In genomic region chr9:71909887-71910601, GRCh38 we compare ENCODE assay signal across 8 cellular contexts. TPM values are rescaled to one million over a fixed set of nuclear protein-coding genes. Genes with fewer than 3 reads are reported as not detected.
A peak's percentile ranks its signal among the peaks of the same experiment; 100 is the strongest.
DNase-seq lines count a peak whose midpoint lies in the region; ATAC-seq and TF ChIP-seq lines count a peak whose summit lies in the region.

No MANE protein-coding gene starts in this region.

- H3K4me3 ChIP-seq in HUES48 (ENCODE audit: low read depth, low read length) (peak overlapping the region; percentile 96), breast epithelium (peak overlapping the region; percentile 79 to 95 (median 88)), iPS-18a (ENCODE audit: low read length) (peak overlapping the region; percentile 86), gastrocnemius medialis (peak overlapping the region; percentile 73 to 96 (median 87))

- TF ChIP-seq POLR2A in breast epithelium (IDR thresholded peaks at IDR 0.05) (no peak), gastrocnemius medialis (IDR thresholded peaks at IDR 0.05) (no peak)

- H3K36me3 ChIP-seq in HUES48 (ENCODE audit: control insufficient read depth, insufficient read depth, low read length) = peaks cover 19% of the 10 kb centered on the region
- H3K36me3 ChIP-seq in breast epithelium = no peaks in the 10 kb centered on the region
- H3K36me3 ChIP-seq in iPS-18a (ENCODE audit: control insufficient read depth, low read depth, low read length) = peaks cover 9% of the 10 kb centered on the region
- no peaks in the 10 kb centered on the region for H3K36me3 ChIP-seq in gastrocnemius medialis

- TF ChIP-seq CTCF in breast epithelium (IDR thresholded peaks at IDR 0.05) = no peak
- peak in 1 of 5 experiments; percentile 26 for TF ChIP-seq CTCF in gastrocnemius medialis (IDR thresholded peaks at IDR 0.05 in 4 of 5, conservative IDR thresholded peaks at IDR 0.05 in 1 of 5)

- H3K9me3 ChIP-seq in HUES48 (ENCODE audit: control insufficient read depth, insufficient read depth, low read length) (no peaks in the 10 kb centered on the region), breast epithelium (no peaks in the 10 kb centered on the region), iPS-18a (ENCODE audit: control insufficient read depth, low read depth, low read length) (no peaks in the 10 kb centered on the region), gastrocnemius medialis (no peaks in the 10 kb centered on the region)

- no peaks in the 10 kb centered on the region for H3K27me3 Mint-ChIP-seq in T-cell

- CTCF ChIA-PET in T-cell (lab: Charles Lee) = interaction anchor here in 1 of 2 donors (1.5 kb wide), 1 partner anchor 115 kb away, joined by 7 read pairs; no protein-coding TSS in a partner anchor

- H3K27me3 ChIP-seq in HUES48 (ENCODE audit: control insufficient read depth, insufficient read depth, low read length) (no peaks in the 10 kb centered on the region), breast epithelium (no peaks in the 10 kb centered on the region), iPS-18a (ENCODE audit: control insufficient read depth, insufficient read depth, low read length) (no peaks in the 10 kb centered on the region), gastrocnemius medialis (no peaks in the 10 kb centered on the region)

- in situ Hi-C loops in gastrocnemius medialis (cut with MboI; ENCODE audit: low sequenced_read_pairs in 4 of 4) = loop anchor here in 1 of 4 donors (25.0 kb wide), 1 partner anchor 677 kb away; no protein-coding TSS in a partner anchor

- no peaks in the 10 kb centered on the region for H3K9me3 Mint-ChIP-seq in T-cell

- intact Hi-C loops in breast epithelium (cut with DNase I; ENCODE audit: low total_unique reads) = no loop called here
- intact Hi-C loops in gastrocnemius medialis (cut with DNase I; ENCODE audit: low total_unique reads) = loop anchor here (2.0 to 5.0 kb wide), 5 partner anchors 33 to 1651 kb away; partner anchors contain the start of genes ALDH1A1 and SMC5

- peaks cover 71 to 79% (median 78%) of the 10 kb centered on the region in 3 donors for H3K4me1 Mint-ChIP-seq in T-cell

- peak overlapping the region; percentile 94 for H3K9ac ChIP-seq in HUES48 (ENCODE audit: low read depth, low read length)
- H3K9ac ChIP-seq in iPS-18a (ENCODE audit: low read length) = peak overlapping the region; percentile 96

- ATAC-seq in GM18907 (IDR thresholded peaks at IDR 0.05; ENCODE audit: unreplicated experiment) (peak; percentile 0), T-cell (replicated peaks in 1 of 4) (no peak), gastrocnemius medialis (peak; percentile 38 to 42)

- H3K4me1 ChIP-seq in HUES48 (ENCODE audit: control insufficient read depth, insufficient read depth, low read length) = peaks cover 30% of the 10 kb centered on the region
- H3K4me1 ChIP-seq in breast epithelium = peaks cover 0 to 7% of the 10 kb centered on the region in 2 donors
- H3K4me1 ChIP-seq in iPS-18a (ENCODE audit: control insufficient read depth, low read depth, low read length) = peaks cover 14% of the 10 kb centered on the region
- peaks cover 33 to 55% of the 10 kb centered on the region in 2 donors for H3K4me1 ChIP-seq in gastrocnemius medialis

- H3K4me3 Mint-ChIP-seq in T-cell = peak overlapping the region; percentile 98 to 100 (median 99)

- POLR2A ChIA-PET in T-cell (lab: Charles Lee) = no interaction called here

- H3K27ac Mint-ChIP-seq in T-cell = peak overlapping the region; percentile 24 to 74

- DNase-seq in AG08395 (ENCODE audit: low spot score) = peak; percentile 30
- peak in 8 of 34 experiments; percentile 7 to 29 (median 13) for DNase-seq in T-cell
- DNase-seq in breast epithelium (ENCODE audit: low spot score in 2 of 2) = peak; percentile 30 to 60
- peak; percentile 35 to 47 for DNase-seq in gastrocnemius medialis
- DNase-seq in NOMO-1 (lab: John Stamatoyannopoulos, UW; ENCODE audit: unreplicated experiment in 2 of 2) = no peak

- H3K27ac ChIP-seq in HUES48 (ENCODE audit: low read depth, low read length) (peak overlapping the region; percentile 97), breast epithelium (peak overlapping the region; percentile 89 to 91), iPS-18a (ENCODE audit: low read length) (peak overlapping the region; percentile 93), gastrocnemius medialis (peak overlapping the region; percentile 88 to 96 (median 92))

- peaks cover 4% of the 10 kb centered on the region for H3K36me3 Mint-ChIP-seq in T-cell

RNA-seq across cellular contexts. Expression of gene ABHD17B, which starts 0.9 kb away (rescaled TPM):
- total RNA-seq in T-cell (10 to 100 TPM; 16.0 to 23.7 (median 19.7) TPM), breast epithelium (10 to 100 TPM; 13.6 to 26.3 (median 23.3) TPM), gastrocnemius medialis (10 to 100 TPM; 20.7 to 35.0 (median 27.0) TPM)

RNA-seq across cellular contexts. Expression of gene C9orf85, which starts 1.4 kb away (rescaled TPM):
- total RNA-seq in T-cell (1 to 10 TPM; 6.1 to 10.0 (median 7.6) TPM), breast epithelium (10 to 100 TPM; 10.7 to 15.7 (median 14.1) TPM), gastrocnemius medialis (1 to 10 TPM; 1.7 to 9.6 (median 6.3) TPM)

Comparison
In these comparisons a context has a peak if more than half of its experiments do, and no peak if none do; other contexts are left out.
1. DNase-seq: peak in AG08395 (single experiment), breast epithelium (2 of 2) and gastrocnemius medialis (2 of 2); none in NOMO-1 (0 of 2).
2. ATAC-seq: peak in GM18907 (single experiment) and gastrocnemius medialis (2 of 2); none in T-cell (0 of 4).
3. Peak in every context shown above with its lines, with median percentiles within 50 percentile points of each other: H3K27ac ChIP-seq and H3K4me3 ChIP-seq.